In the genomic region with DNA sequence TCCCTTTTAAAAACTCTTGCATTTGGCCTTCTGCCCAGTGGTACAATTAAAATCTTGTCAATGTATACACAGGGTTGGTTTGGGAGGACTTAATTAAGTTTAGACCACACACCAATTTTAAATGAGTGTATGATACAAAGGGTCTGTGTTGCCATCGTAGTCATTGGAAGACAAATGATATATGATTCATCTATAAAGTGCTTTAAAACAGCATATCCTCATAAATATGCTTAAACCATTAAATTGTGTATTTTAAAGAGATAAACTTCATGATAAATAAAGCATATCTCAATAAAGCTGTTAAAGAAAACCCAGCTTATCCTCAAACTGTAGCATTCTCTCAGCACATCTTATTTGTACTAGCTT, we compare ENCODE assay signal across 12 cellular contexts.
DNase-seq lines count a peak whose midpoint lies in the region; ATAC-seq and TF ChIP-seq lines count a peak whose summit lies in the region.
"Had no signal": no experiment of that assay in that cellular context is flagged by ENCODE, and none has a peak within 500 bp of the region (broad histone marks: within the 10 kb centered on the region; RNA-seq: fewer than 3 reads in every experiment).

No MANE protein-coding gene starts in this region.

- peaks cover 0 to under 1% of the 10 kb centered on the region in 2 donors for H3K36me3 ChIP-seq in adrenal gland (replicated peaks in 1 of 2)
- H3K36me3 ChIP-seq in vagina, result peaks cover 0 to 4% of the 10 kb centered on the region in 2 donors

- H3K36me3 Mint-ChIP-seq in activated T-cell treated with anti-CD3 and anti-CD28 coated beads, Interleukin-2, amount 50 U/mL, for 72 hours (ENCODE audit: insufficient read depth in 2 of 2), result peaks cover 1% of the 10 kb centered on the region in 2 donors
- H3K36me3 Mint-ChIP-seq in immature natural killer cell, result peaks cover 0 to under 1% (median 0%) of the 10 kb centered on the region in 3 donors

- intact Hi-C loops in adrenal gland (cut with DNase I) (loop anchor here (2.0 to 10.0 kb wide), 3 partner anchors 83 to 86 kb away; a partner anchor contains a TSS), vagina (cut with DNase I) (loop anchor here (5.0 kb wide), 1 partner anchor 83 kb away; no protein-coding TSS in a partner anchor)

- no peaks in the 10 kb centered on the region for H3K27me3 Mint-ChIP-seq in activated T-cell treated with anti-CD3 and anti-CD28 coated beads, Interleukin-2, amount 50 U/mL, for 72 hours (ENCODE audit: low read depth)
- peaks cover 0 to 8% (median 0%) of the 10 kb centered on the region in 3 donors for H3K27me3 Mint-ChIP-seq in immature natural killer cell (ENCODE audit: low read depth in 3 of 3)

- no peaks in the 10 kb centered on the region for H3K9me3 Mint-ChIP-seq in activated T-cell treated with anti-CD3 and anti-CD28 coated beads, Interleukin-2, amount 50 U/mL, for 72 hours
- H3K9me3 Mint-ChIP-seq in immature natural killer cell, result no peaks in the 10 kb centered on the region
- H3K9me3 Mint-ChIP-seq: nephron had no signal

- 64 to 95% (median 85%) methylated on average over 1 of the region's 1 CpG for WGBS in adrenal gland, 4 donors

- TF ChIP-seq CTCF in adrenal gland (IDR thresholded peaks at IDR 0.05), result no peak
- no peak for TF ChIP-seq CTCF in vagina (IDR thresholded peaks at IDR 0.05)

- peak overlapping the region in 1 of 2 donors; percentile 14 for H3K4me3 Mint-ChIP-seq in activated T-cell treated with anti-CD3 and anti-CD28 coated beads, Interleukin-2, amount 50 U/mL, for 72 hours
- H3K4me3 Mint-ChIP-seq in immature natural killer cell, result peak overlapping the region in 3 of 5 donors; percentile 63 to 75 (median 74)
- H3K4me3 Mint-ChIP-seq: nephron had no signal

- H3K9me3 ChIP-seq in adrenal gland (replicated peaks in 1 of 3) (no peaks in the 10 kb centered on the region), vagina (no peaks in the 10 kb centered on the region)
- H3K9me3 ChIP-seq: ascending aorta had no signal

- TF ChIP-seq POLR2A in adrenal gland (IDR thresholded peaks at IDR 0.05) (no peak), vagina (IDR thresholded peaks at IDR 0.05) (no peak)

- H3K27ac Mint-ChIP-seq in activated T-cell treated with anti-CD3 and anti-CD28 coated beads, Interleukin-2, amount 50 U/mL, for 72 hours, result peak overlapping the region; percentile 0
- peak overlapping the region in 3 of 6 donors; percentile 23 to 81 (median 67) for H3K27ac Mint-ChIP-seq in immature natural killer cell

- no peaks in the 10 kb centered on the region for H3K27me3 ChIP-seq in adrenal gland
- no peaks in the 10 kb centered on the region for H3K27me3 ChIP-seq in vagina
- H3K27me3 ChIP-seq: ascending aorta had no signal

- H3K27ac ChIP-seq in adrenal gland (peak overlapping the region in 3 of 5 donors; percentile 13 to 85 (median 80)), vagina (peak overlapping the region; percentile 49)

- H3K4me1 ChIP-seq in adrenal gland (replicated peaks in 1 of 2) (peaks cover 39 to 57% of the 10 kb centered on the region in 2 donors), vagina (peaks cover 62% of the 10 kb centered on the region)

- H3K4me1 Mint-ChIP-seq in activated T-cell treated with anti-CD3 and anti-CD28 coated beads, Interleukin-2, amount 50 U/mL, for 72 hours (ENCODE audit: low read depth), result peaks cover 46% of the 10 kb centered on the region
- H3K4me1 Mint-ChIP-seq in immature natural killer cell, result peaks cover 56 to 59% of the 10 kb centered on the region in 2 donors

- peak overlapping the region in 1 of 4 donors; percentile 15 for H3K4me3 ChIP-seq in adrenal gland
- H3K4me3 ChIP-seq in vagina, result no peak overlapping the region
- H3K4me3 ChIP-seq: coronary artery had no signal

- no peak for ATAC-seq in activated T-cell treated with anti-CD3 and anti-CD28 coated beads, Interleukin-2, amount 50 U/mL, for 72 hours (replicated peaks in 1 of 2)
- no peak for ATAC-seq in GM18868 (IDR thresholded peaks at IDR 0.05; ENCODE audit: unreplicated experiment)

- DNase-seq in activated T-cell treated with anti-CD3 and anti-CD28 coated beads, Interleukin-2, amount 50 U/mL, for 72 hours, result no peak
- DNase-seq in activated T-cell treated with anti-CD3 and anti-CD28 coated beads, Interleukin-2, amount 50 U/mL, for 48 hours, result no peak
- DNase-seq in adrenal gland (no peak), immature natural killer cell (no peak), vagina (ENCODE audit: extremely low spot score in 2 of 2) (no peak), NCI-H1436 (lab: John Stamatoyannopoulos, UW) (no peak), NCI-H446 treated with DMSO at 0.1 percent for 48 hours (lab: John Stamatoyannopoulos, UW) (no peak)
- DNase-seq: NCI-H524 treated with DMSO at 0.1 percent for 48 hours had no signal
